ENCODE assay signal across 1 cellular context in the genomic region with DNA sequence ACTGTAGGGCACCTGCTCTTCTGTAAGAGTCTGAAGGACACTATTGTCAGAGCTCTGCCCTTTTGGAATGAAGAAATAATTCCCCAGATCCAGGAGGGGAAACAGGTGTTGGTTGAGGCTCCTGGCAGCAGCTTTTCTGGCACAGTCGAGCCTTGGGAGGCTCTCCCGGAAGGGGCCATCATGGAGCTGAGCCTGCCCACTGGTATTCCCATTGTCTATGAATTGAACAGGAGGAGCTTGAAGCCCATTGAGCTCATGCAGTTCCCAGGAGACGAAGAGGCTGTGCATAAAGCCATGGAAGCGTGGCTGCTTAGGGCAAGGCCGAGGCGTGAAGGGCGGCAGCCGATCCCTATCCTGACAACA.
TF ChIP-seq lines count a peak whose summit lies in the region.

No MANE protein-coding gene starts in this region.

TF ChIP-seq in GM23338, 12 proteins besides CTCF, POLR2A, EP300 and RAD21 (continued from another document):
- TF ChIP-seq, protein P1, sequence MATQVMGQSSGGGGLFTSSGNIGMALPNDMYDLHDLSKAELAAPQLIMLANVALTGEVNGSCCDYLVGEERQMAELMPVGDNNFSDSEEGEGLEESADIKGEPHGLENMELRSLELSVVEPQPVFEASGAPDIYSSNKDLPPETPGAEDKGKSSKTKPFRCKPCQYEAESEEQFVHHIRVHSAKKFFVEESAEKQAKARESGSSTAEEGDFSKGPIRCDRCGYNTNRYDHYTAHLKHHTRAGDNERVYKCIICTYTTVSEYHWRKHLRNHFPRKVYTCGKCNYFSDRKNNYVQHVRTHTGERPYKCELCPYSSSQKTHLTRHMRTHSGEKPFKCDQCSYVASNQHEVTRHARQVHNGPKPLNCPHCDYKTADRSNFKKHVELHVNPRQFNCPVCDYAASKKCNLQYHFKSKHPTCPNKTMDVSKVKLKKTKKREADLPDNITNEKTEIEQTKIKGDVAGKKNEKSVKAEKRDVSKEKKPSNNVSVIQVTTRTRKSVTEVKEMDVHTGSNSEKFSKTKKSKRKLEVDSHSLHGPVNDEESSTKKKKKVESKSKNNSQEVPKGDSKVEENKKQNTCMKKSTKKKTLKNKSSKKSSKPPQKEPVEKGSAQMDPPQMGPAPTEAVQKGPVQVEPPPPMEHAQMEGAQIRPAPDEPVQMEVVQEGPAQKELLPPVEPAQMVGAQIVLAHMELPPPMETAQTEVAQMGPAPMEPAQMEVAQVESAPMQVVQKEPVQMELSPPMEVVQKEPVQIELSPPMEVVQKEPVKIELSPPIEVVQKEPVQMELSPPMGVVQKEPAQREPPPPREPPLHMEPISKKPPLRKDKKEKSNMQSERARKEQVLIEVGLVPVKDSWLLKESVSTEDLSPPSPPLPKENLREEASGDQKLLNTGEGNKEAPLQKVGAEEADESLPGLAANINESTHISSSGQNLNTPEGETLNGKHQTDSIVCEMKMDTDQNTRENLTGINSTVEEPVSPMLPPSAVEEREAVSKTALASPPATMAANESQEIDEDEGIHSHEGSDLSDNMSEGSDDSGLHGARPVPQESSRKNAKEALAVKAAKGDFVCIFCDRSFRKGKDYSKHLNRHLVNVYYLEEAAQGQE (IDR thresholded peaks at IDR 0.05; ENCODE audit: unreplicated experiment), result no peak
- TF ChIP-seq ZNF114 (CRISPR knock-in tag; IDR thresholded peaks at IDR 0.05) (no peak), STAT1 (IDR thresholded peaks at IDR 0.05; ENCODE audit: unreplicated experiment) (no peak)
